Comparison of ENCODE assay signal across 21 cellular contexts in genomic region chr17:75622771-75623273, GRCh38. TPM values are rescaled to one million over a fixed set of nuclear protein-coding genes. Genes with fewer than 3 reads are reported as not detected.
"Had no signal": no experiment of that assay in that cellular context is flagged by ENCODE, and none has a peak within 500 bp of the region (broad histone marks: within the 10 kb centered on the region; RNA-seq: fewer than 3 reads in every experiment).

No MANE protein-coding gene starts in this region.

- H3K27ac Mint-ChIP-seq: activated CD8-positive, alpha-beta T cell treated with anti-CD3 and anti-CD28 coated beads, Interleukin-2, amount 10 ng/mL, durations not matched to agents 7 days and 5 days had no signal

- H3K27me3 Mint-ChIP-seq: activated naive CD4-positive, alpha-beta T cell treated with anti-CD3 and anti-CD28 coated beads, Interleukin-2, amount 50 U/mL, for 24 hours had no signal

- H3K4me1 Mint-ChIP-seq: activated naive CD4-positive, alpha-beta T cell treated with anti-CD3 and anti-CD28 coated beads, Interleukin-2, amount 50 U/mL, for 24 hours had no signal

- H3K36me3 Mint-ChIP-seq: activated naive CD4-positive, alpha-beta T cell treated with anti-CD3 and anti-CD28 coated beads, Interleukin-2, amount 50 U/mL, for 24 hours had no signal

- H3K4me3 ChIP-seq: SJCRH30 had no signal

- H3K4me3 Mint-ChIP-seq: activated CD8-positive, alpha-beta T cell treated with anti-CD3 and anti-CD28 coated beads, Interleukin-2, amount 10 ng/mL, durations not matched to agents 7 days and 5 days; activated naive CD4-positive, alpha-beta T cell treated with anti-CD3 and anti-CD28 coated beads, Interleukin-2, amount 50 U/mL, for 24 hours had no signal

- H3K27ac ChIP-seq: SJCRH30 had no signal

- DNase-seq: activated CD4-positive, alpha-beta T cell treated with anti-CD3 and anti-CD28 coated beads for 4 hours; activated CD8-positive, alpha-beta memory T cell treated with anti-CD3 and anti-CD28 coated beads, Interleukin-2, amount 50 U/mL, for 48 hours; activated CD8-positive, alpha-beta T cell treated with anti-CD3 and anti-CD28 coated beads, Interleukin-2, amount 10 ng/mL, durations not matched to agents 7 days and 5 days; activated T-cell treated with anti-CD3 and anti-CD28 coated beads, Interleukin-2, amount 50 U/mL, for 1 hour; cerebellar nuclear complex; KG1; NCI-H1092; NCI-H1417; NCI-H1930; NCI-H345; NCI-H510A; NCI-H526 treated with DMSO at 0.1 percent for 48 hours; NCI-H82; RPMI8226; SJCRH30; SK-N-SH had no signal

- H3K9me3 ChIP-seq: SJCRH30, SK-N-SH had no signal

- H3K9ac ChIP-seq: SK-N-SH had no signal

- ATAC-seq: activated CD4-positive, CD25-positive, alpha-beta regulatory T cell treated with anti-CD3 and anti-CD28 coated beads, Interleukin-2, amount 50 U/mL, for 24 hours; activated CD8-positive, alpha-beta T cell treated with anti-CD3 and anti-CD28 coated beads, Interleukin-2, amount 10 ng/mL, durations not matched to agents 7 days and 5 days; Panc1; Right ventricle myocardium inferior had no signal

- H3K36me3 ChIP-seq: SJCRH30 had no signal

- H3K9me3 Mint-ChIP-seq: activated naive CD4-positive, alpha-beta T cell treated with anti-CD3 and anti-CD28 coated beads, Interleukin-2, amount 50 U/mL, for 24 hours had no signal

- H3K4me2 ChIP-seq: SK-N-SH had no signal

RNA-seq across cellular contexts. Expression of gene SMIM5, which starts 10.4 kb away (rescaled TPM):
- total RNA-seq: M059J had no signal
